29 cellular contexts compared by ENCODE assay signal in the genomic region with DNA sequence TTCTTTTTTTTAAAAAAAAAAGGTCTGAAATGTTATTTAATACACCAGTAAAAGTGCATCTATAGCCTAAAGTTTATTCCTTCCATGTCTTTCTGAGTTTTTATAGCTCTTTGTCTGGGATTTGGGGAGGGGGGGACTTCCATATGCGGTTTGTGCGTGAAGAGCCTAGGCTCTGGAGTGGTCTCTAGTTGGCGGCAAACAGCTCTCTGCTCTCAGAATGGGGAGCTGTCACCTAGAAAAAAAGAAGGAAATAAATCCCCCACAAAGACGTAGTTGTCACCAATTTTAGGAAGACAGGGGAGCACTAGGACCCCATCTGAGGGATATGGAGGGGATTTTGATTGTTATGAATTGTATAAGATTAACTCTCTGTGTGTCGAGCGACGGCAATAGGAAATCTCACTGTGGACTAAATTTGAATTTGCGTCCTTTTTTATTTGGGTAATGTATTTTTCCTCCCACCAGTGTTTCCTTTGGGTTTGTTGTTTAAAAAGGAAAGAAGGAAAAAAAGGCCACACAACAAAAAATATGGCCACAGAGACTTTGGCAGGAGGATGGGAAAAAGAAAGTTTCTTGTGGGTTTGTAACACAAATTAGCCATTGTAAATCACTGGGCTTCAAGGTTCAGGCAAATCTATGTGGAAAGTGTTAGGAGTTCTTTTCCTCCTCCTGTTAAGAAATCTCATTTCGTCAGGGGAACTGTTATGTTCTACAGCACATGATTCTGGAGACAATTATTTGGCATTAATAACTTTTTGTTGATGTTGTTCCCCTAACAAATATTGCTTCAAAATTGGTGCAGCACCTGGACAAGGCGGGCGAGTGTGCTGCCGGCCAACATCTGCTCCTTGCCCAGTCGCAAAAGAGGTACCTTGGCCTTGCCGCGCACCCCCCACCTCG. TPM values are rescaled to one million over a fixed set of nuclear protein-coding genes. Genes with fewer than 3 reads are reported as not detected.
A peak's percentile ranks its signal among the peaks of the same experiment; 100 is the strongest.
DNase-seq lines count a peak whose midpoint lies in the region; ATAC-seq and TF ChIP-seq lines count a peak whose summit lies in the region.
"Had no signal": no experiment of that assay in that cellular context is flagged by ENCODE, and none has a peak within 500 bp of the region (broad histone marks: within the 10 kb centered on the region; RNA-seq: fewer than 3 reads in every experiment).

No MANE protein-coding gene starts in this region.

- H3K4me3 ChIP-seq in ascending aorta: no peak overlapping the region
- H3K4me3 ChIP-seq: cardiac muscle cell, lung, tibial nerve had no signal

- no peak for ATAC-seq in HG02678 (IDR thresholded peaks at IDR 0.05; ENCODE audit: unreplicated experiment)
- ATAC-seq: activated T-cell treated with anti-CD3 and anti-CD28 coated beads, Interleukin-2, amount 50 U/mL, for 4 hours; stimulated activated naive CD8-positive, alpha-beta T cell treated with anti-CD3 and anti-CD28 coated beads, Interleukin-15, amount 100 ng/mL, for 72 hours had no signal

- TF ChIP-seq CTCF in nephron (IDR thresholded peaks at IDR 0.05; ENCODE audit: unreplicated experiment in 3 of 3): no peak
- TF ChIP-seq CTCF in ascending aorta (IDR thresholded peaks at IDR 0.05): no peak

- no peaks in the 10 kb centered on the region for H3K9me3 ChIP-seq in ascending aorta
- H3K9me3 ChIP-seq: tibial nerve had no signal

- no peak for DNase-seq in activated naive CD4-positive, alpha-beta T cell (lab: John Stamatoyannopoulos, UW)
- peak; percentile 37 for DNase-seq in globus pallidus (ENCODE audit: low spot score)
- DNase-seq in ascending aorta (ENCODE audit: low spot score in 2 of 2): no peak
- no peak for DNase-seq in NCI-H1048 (lab: John Stamatoyannopoulos, UW)
- DNase-seq: activated CD4-positive, alpha-beta T cell treated with anti-CD3 and anti-CD28 coated beads, Interleukin-2, amount 50 U/mL, for 1 hour; activated naive CD4-positive, alpha-beta T cell treated with Interleukin-2 at 50 U/mL for 16 hours; activated T-cell treated with anti-CD3 and anti-CD28 coated beads, Interleukin-2, amount 50 U/mL, for 4 hours; amniotic stem cell; hippocampal formation; IMR-90; kidney; NCI-H1092; NCI-H187; NCI-H2171 treated with DMSO at 0.1 percent for 48 hours; NCI-H524; NK-92 treated with Interleukin-12 subunit alpha and Interleukin-12 subunit beta, amount 100 ng/mL, for 24 hours; SHP77; small intestine; stimulated activated naive CD8-positive, alpha-beta T cell treated with anti-CD3 and anti-CD28 coated beads, Interleukin-15, amount 100 ng/mL, for 72 hours; T1000 had no signal

- peaks cover 7% of the 10 kb centered on the region for H3K9me3 Mint-ChIP-seq in activated naive CD4-positive, alpha-beta T cell treated with anti-CD3 and anti-CD28 coated beads, Interleukin-2, amount 50 U/mL, for 24 hours
- H3K9me3 Mint-ChIP-seq in nephron: peaks cover 4% of the 10 kb centered on the region
- H3K9me3 Mint-ChIP-seq: activated T-cell treated with anti-CD3 and anti-CD28 coated beads, Interleukin-2, amount 50 U/mL, for 4 hours; stimulated activated naive CD8-positive, alpha-beta T cell treated with anti-CD3 and anti-CD28 coated beads, Interleukin-15, amount 100 ng/mL, for 72 hours had no signal

- H3K36me3 ChIP-seq in ascending aorta: no peaks in the 10 kb centered on the region
- H3K36me3 ChIP-seq: cardiac muscle cell, tibial nerve had no signal

- peaks cover 59% of the 10 kb centered on the region for H3K27me3 ChIP-seq in ascending aorta

- H3K4me1 ChIP-seq in ascending aorta: peaks cover 11% of the 10 kb centered on the region in 2 donors

- H3K4me3 Mint-ChIP-seq in activated naive CD4-positive, alpha-beta T cell treated with anti-CD3 and anti-CD28 coated beads, Interleukin-2, amount 50 U/mL, for 24 hours: no peak overlapping the region
- H3K4me3 Mint-ChIP-seq in nephron: peak overlapping the region in 2 of 3 experiments; percentile 9 to 54
- H3K4me3 Mint-ChIP-seq: stimulated activated naive CD8-positive, alpha-beta T cell treated with anti-CD3 and anti-CD28 coated beads, Interleukin-15, amount 100 ng/mL, for 72 hours had no signal

- intact Hi-C loops in ascending aorta (cut with DNase I): no loop called here

- peaks cover 74% of the 10 kb centered on the region for H3K27me3 Mint-ChIP-seq in activated naive CD4-positive, alpha-beta T cell treated with anti-CD3 and anti-CD28 coated beads, Interleukin-2, amount 50 U/mL, for 24 hours
- peaks cover 99% of the 10 kb centered on the region for H3K27me3 Mint-ChIP-seq in nephron (ENCODE audit: low read depth)

- H3K27ac ChIP-seq in temporal lobe (ENCODE audit: low read depth, low read length) (peak overlapping the region; percentile 69), ascending aorta (no peak overlapping the region)
- H3K27ac ChIP-seq: 22Rv1, cardiac muscle cell, HL-60 had no signal

- H3K36me3 Mint-ChIP-seq in activated naive CD4-positive, alpha-beta T cell treated with anti-CD3 and anti-CD28 coated beads, Interleukin-2, amount 50 U/mL, for 24 hours: peaks cover 3% of the 10 kb centered on the region
- H3K36me3 Mint-ChIP-seq in nephron (ENCODE audit: low read depth): no peaks in the 10 kb centered on the region

- H3K27ac Mint-ChIP-seq in activated naive CD4-positive, alpha-beta T cell treated with anti-CD3 and anti-CD28 coated beads, Interleukin-2, amount 50 U/mL, for 24 hours: peak overlapping the region; percentile 51
- no peak overlapping the region for H3K27ac Mint-ChIP-seq in nephron
- H3K27ac Mint-ChIP-seq: stimulated activated naive CD8-positive, alpha-beta T cell treated with anti-CD3 and anti-CD28 coated beads, Interleukin-15, amount 100 ng/mL, for 72 hours had no signal

- peaks cover 25% of the 10 kb centered on the region for H3K4me1 Mint-ChIP-seq in activated naive CD4-positive, alpha-beta T cell treated with anti-CD3 and anti-CD28 coated beads, Interleukin-2, amount 50 U/mL, for 24 hours
- H3K4me1 Mint-ChIP-seq in nephron: peaks cover 13% of the 10 kb centered on the region

RNA-seq across cellular contexts. Expression of gene POU3F2, which starts 7.5 kb away (rescaled TPM):
- total RNA-seq in temporal lobe (156 TPM), ascending aorta (not detected)
- total RNA-seq: activated T-cell treated with anti-CD3 and anti-CD28 coated beads, Interleukin-2, amount 50 U/mL, for 4 hours; IMR-90; kidney had no signal

Comparison
In these comparisons a context has a peak if more than half of its experiments do, and no peak if none do; other contexts are left out.
1. RNA of gene POU3F2, which starts 7.5 kb away (total RNA-seq): 156 TPM in temporal lobe (single experiment); not detected in ascending aorta (single experiment); every median in the first group is over 100 times any median in the second.